ENCODE assay signal across 8 cellular contexts in genomic region chr16:30747799-30748633, GRCh38. TPM values are rescaled to one million over a fixed set of nuclear protein-coding genes. Genes with fewer than 3 reads are reported as not detected.
DNase-seq lines count a peak whose midpoint lies in the region; ATAC-seq and TF ChIP-seq lines count a peak whose summit lies in the region.

Gene PHKG2, plus strand, starts transcription at chr16:30748425. Its CDS starts 396 bp downstream, at chr16:30748821.

- no CpG with 5 or more reads among the region's 60 CpGs for WGBS in H9 (ENCODE audit: extremely low coverage, insufficient read length, low lambda C conversion rate)

- peak within 1 kb of the TSS; percentile 78 for H3K18ac ChIP-seq in H9 (ENCODE audit: insufficient read length, low read depth, low read length)

- peak within 1 kb of the TSS; percentile 97 for H3K4me3 Mint-ChIP-seq in H9
- H3K4me3 Mint-ChIP-seq in natural killer cell treated with Interleukin-12 subunit alpha and Interleukin-12 subunit beta and Interleukin-15 and Interleukin-18, amount 100 ng/mL, for 72 hours = peak within 1 kb of the TSS; percentile 93

- peaks cover 47% of the 10 kb centered on the region for H3K36me3 ChIP-seq in MG63

- H3K79me1 ChIP-seq in H9 (ENCODE audit: insufficient read depth, low read depth, low read length, poor library complexity, severe bottlenecking) = peaks cover 2% of the 10 kb centered on the region

- H3K23ac ChIP-seq in H9 (ENCODE audit: insufficient read length, low read depth, low read length) = no peak within 1 kb of the TSS

- no peak within 1 kb of the TSS for H2BK12ac ChIP-seq in H9 (ENCODE audit: insufficient read length, low read depth, low read length)

- DNase-seq in ELR (ENCODE audit: low read depth) = peak; percentile 99
- DNase-seq in H9 = peak; percentile 100
- peak; percentile 100 for DNase-seq in MG63
- peak; percentile 99 for DNase-seq in SHP77 treated with DMSO at 0.1 percent for 48 hours (lab: John Stamatoyannopoulos, UW)
- peak; percentile 99 for DNase-seq in activated effector memory CD4-positive, alpha-beta T cell treated with anti-CD3 and anti-CD28 coated beads, Interleukin-2, amount 50 U/mL, for 16 hours
- DNase-seq in fibroblast of pulmonary artery (ENCODE audit: low read depth) = peak; percentile 99
- DNase-seq in natural killer cell treated with Interleukin-12 subunit alpha and Interleukin-12 subunit beta and Interleukin-15 and Interleukin-18, amount 100 ng/mL, for 72 hours (ENCODE audit: low spot score) = peak; percentile 99
- DNase-seq in stimulated activated naive CD8-positive, alpha-beta T cell treated with anti-CD3 and anti-CD28 coated beads, Interleukin-15, Interleukin-2, amounts not matched to agents 100 U/mL and 50 U/mL, for 24 hours = peak; percentile 98

- H3K23me2 ChIP-seq in H9 (ENCODE audit: insufficient read length, low read depth, low read length, poor library complexity, severe bottlenecking) = peaks cover 5% of the 10 kb centered on the region

- H3K4ac ChIP-seq in H9 (ENCODE audit: low read depth, low read length) = no peak within 1 kb of the TSS; the same call in 1 of the 2 replicates

- H4K91ac ChIP-seq in H9 (ENCODE audit: insufficient read length, low read depth, low read length) = no peak within 1 kb of the TSS

- no peaks in the 10 kb centered on the region for H4K20me1 ChIP-seq in H9 (ENCODE audit: control insufficient read depth, insufficient read depth, insufficient read length)

- H3K9ac ChIP-seq in H9 (ENCODE audit: extremely low read depth, insufficient read length, low read length) = peak within 1 kb of the TSS; percentile 84

- H3K27me3 ChIP-seq in H9 (ENCODE audit: insufficient read depth, low read length) (no peaks in the 10 kb centered on the region), MG63 (no peaks in the 10 kb centered on the region)

- no peak within 1 kb of the TSS for H2AFZ ChIP-seq in H9 (ENCODE audit: low read length)

- no peak within 1 kb of the TSS for H3T11ph ChIP-seq in H9 (ENCODE audit: low read length)

- H3K9me3 ChIP-seq in H9 (ENCODE audit: control insufficient read depth, low read depth, low read length) (no peaks in the 10 kb centered on the region), MG63 (no peaks in the 10 kb centered on the region)

- H3K56ac ChIP-seq in H9 (ENCODE audit: insufficient read length, low read depth, low read length) = no peak within 1 kb of the TSS

- H2BK15ac ChIP-seq in H9 (ENCODE audit: low read depth, low read length) = no peak within 1 kb of the TSS

- TF ChIP-seq CTCF in H9 (conservative IDR thresholded peaks at IDR 0.05) (no peak), fibroblast of pulmonary artery (IDR thresholded peaks at IDR 0.05; ENCODE audit: low read length, missing control alignments) (no peak)

- peak within 1 kb of the TSS; percentile 10 for H4K5ac ChIP-seq in H9 (ENCODE audit: insufficient read length, low read depth, low read length)

- H2BK20ac ChIP-seq in H9 (ENCODE audit: low read depth, low read length, poor library complexity, severe bottlenecking) = no peak within 1 kb of the TSS

- peak within 1 kb of the TSS; percentile 94 to 98 (median 96) for H3K27ac Mint-ChIP-seq in H9
- peak within 1 kb of the TSS; percentile 86 to 91 for H3K27ac Mint-ChIP-seq in natural killer cell treated with Interleukin-12 subunit alpha and Interleukin-12 subunit beta and Interleukin-15 and Interleukin-18, amount 100 ng/mL, for 72 hours

- peaks cover 6 to 47% (median 28%) of the 10 kb centered on the region in 3 experiments; a peak in 6 of 7 replicates for H3K36me3 Mint-ChIP-seq in H9 (ENCODE audit: insufficient read depth in 1 of 3, low read depth in 3 of 3)
- peaks cover 10% of the 10 kb centered on the region for H3K36me3 Mint-ChIP-seq in natural killer cell treated with Interleukin-12 subunit alpha and Interleukin-12 subunit beta and Interleukin-15 and Interleukin-18, amount 100 ng/mL, for 72 hours

- H2BK5ac ChIP-seq in H9 (ENCODE audit: insufficient read length, low read length) = no peak within 1 kb of the TSS

- ATAC-seq in natural killer cell treated with Interleukin-12 subunit alpha and Interleukin-12 subunit beta and Interleukin-15 and Interleukin-18, amount 100 ng/mL, for 72 hours = peak; percentile 99
- peak; percentile 100 for ATAC-seq in stimulated activated naive CD8-positive, alpha-beta T cell treated with anti-CD3 and anti-CD28 coated beads, Interleukin-15, Interleukin-2, amounts not matched to agents 100 U/mL and 50 U/mL, for 24 hours

- H3K14ac ChIP-seq in H9 (ENCODE audit: insufficient read depth, low read length) = peak within 1 kb of the TSS; percentile 59; the same call in 1 of the 2 replicates

- H3K4me3 ChIP-seq in MG63 = peak within 1 kb of the TSS; percentile 80
- peak within 1 kb of the TSS; percentile 80 for H3K4me3 ChIP-seq in fibroblast of pulmonary artery (replicated peaks; ENCODE audit: low read depth, low read length)

- H3K4me2 ChIP-seq in H9 (ENCODE audit: insufficient read depth, insufficient read length, low read length) = peak within 1 kb of the TSS; percentile 56

- no peak within 1 kb of the TSS for H2AK5ac ChIP-seq in H9 (ENCODE audit: insufficient read length, low read length)

- H3K27me3 Mint-ChIP-seq in H9 (ENCODE audit: low read depth) = no peaks in the 10 kb centered on the region
- no peaks in the 10 kb centered on the region for H3K27me3 Mint-ChIP-seq in natural killer cell treated with Interleukin-12 subunit alpha and Interleukin-12 subunit beta and Interleukin-15 and Interleukin-18, amount 100 ng/mL, for 72 hours

- H3K9me3 Mint-ChIP-seq in H9 = peaks cover 0 to 1% of the 10 kb centered on the region in 2 experiments; a peak in 1 of 5 replicates
- H3K9me3 Mint-ChIP-seq in natural killer cell treated with Interleukin-12 subunit alpha and Interleukin-12 subunit beta and Interleukin-15 and Interleukin-18, amount 100 ng/mL, for 72 hours = no peaks in the 10 kb centered on the region

- H3K4me1 Mint-ChIP-seq in H9 = peaks cover 7 to 16% of the 10 kb centered on the region in 2 experiments
- peaks cover 34 to 37% of the 10 kb centered on the region in 2 donors for H3K4me1 Mint-ChIP-seq in natural killer cell treated with Interleukin-12 subunit alpha and Interleukin-12 subunit beta and Interleukin-15 and Interleukin-18, amount 100 ng/mL, for 72 hours (ENCODE audit: low read depth in 2 of 2)

- H3K79me2 ChIP-seq in H9 (ENCODE audit: insufficient read depth, low read length) = peaks cover 4% of the 10 kb centered on the region; the same call in 1 of the 2 replicates

- H3K27ac ChIP-seq in H9 (ENCODE audit: insufficient read length, low read depth, low read length) = no peak within 1 kb of the TSS

- H3K4me1 ChIP-seq in H9 (ENCODE audit: insufficient read depth, low read length) = no peaks in the 10 kb centered on the region

- H4K8ac ChIP-seq in H9 (replicated peaks; ENCODE audit: insufficient read length, low read depth, low read length) = no peak within 1 kb of the TSS

- H2BK120ac ChIP-seq in H9 (ENCODE audit: low read depth, low read length, poor library complexity, severe bottlenecking) = no peak within 1 kb of the TSS

RNA-seq across cellular contexts. Expression of gene PHKG2, which starts in this region (rescaled TPM):
- total RNA-seq in H9 (2021) = 46.6 and 47.9 TPM in 2 replicates
- total RNA-seq in MG63 (2014; rRNA removed; shearing (Covaris generic); ENCODE audit: low replicate concordance) = 18.3 and 25.2 TPM in 2 replicates
- 10 to 100 TPM; 50.2 to 63.8 TPM for total RNA-seq in natural killer cell treated with Interleukin-12 subunit alpha and Interleukin-12 subunit beta and Interleukin-15 and Interleukin-18, amount 100 ng/mL, for 72 hours
